In the genomic region with DNA sequence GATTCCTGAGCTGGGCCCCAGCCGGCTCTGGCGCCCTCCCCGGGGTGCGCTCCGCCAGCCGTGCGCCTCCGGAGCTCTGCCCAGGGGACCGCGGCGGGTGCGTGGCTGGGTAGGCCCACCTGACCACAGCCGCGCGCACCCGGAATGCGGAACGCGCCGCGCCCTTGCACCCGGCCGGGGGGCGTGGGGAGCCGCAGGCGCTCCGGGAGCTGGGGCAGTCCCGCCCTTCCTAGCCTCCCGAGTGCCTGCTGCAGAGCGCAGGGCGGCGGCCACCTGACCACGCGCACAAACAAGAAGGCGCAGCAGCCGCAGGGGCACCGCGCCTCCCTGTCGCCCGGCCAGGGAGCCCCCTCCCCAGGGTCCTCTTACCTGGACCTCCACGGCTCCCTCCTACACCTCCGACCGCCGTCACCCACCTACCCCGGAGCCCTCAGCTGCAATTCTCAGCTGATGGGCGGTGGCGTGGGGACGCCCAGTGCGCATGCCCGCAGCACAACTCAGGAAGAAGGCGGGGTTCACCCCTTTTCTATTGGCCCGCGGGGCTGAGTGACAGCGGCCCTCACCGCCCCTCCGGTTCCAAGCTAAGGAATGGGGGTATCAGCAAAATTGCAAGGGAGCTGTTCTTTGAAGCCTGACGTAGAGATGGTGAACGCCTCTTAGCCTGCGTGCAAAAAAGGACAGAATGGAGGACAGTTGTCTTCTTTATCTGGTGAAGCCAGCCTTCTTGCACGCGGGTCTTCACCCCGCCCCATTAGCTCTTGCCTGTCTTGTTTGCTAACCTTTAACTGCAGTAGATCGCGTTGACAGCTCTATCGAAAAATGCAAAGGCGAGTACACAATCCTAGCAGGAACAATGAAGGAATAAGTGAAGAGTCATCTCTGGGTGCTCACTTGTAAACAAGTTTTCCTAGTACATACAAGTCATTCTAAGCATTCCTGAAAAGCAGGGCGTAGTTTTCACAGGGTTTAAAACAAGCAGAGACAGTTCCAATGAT, we compare ENCODE assay signal across 1 cellular context.
TF ChIP-seq lines count a peak whose summit lies in the region.

A gene with protein sequence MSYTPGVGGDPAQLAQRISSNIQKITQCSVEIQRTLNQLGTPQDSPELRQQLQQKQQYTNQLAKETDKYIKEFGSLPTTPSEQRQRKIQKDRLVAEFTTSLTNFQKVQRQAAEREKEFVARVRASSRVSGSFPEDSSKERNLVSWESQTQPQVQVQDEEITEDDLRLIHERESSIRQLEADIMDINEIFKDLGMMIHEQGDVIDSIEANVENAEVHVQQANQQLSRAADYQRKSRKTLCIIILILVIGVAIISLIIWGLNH (minus strand): TSS at position 479 of the 995 bp plus-strand sequence. CDS start 9,586 bp downstream, outside the sequence.

TF ChIP-seq in HepG2, 621 proteins besides CTCF, POLR2A, EP300 and RAD21 (continued from another document and continues in another):
- TF ChIP-seq RFXAP (CRISPR knock-in tag; IDR thresholded peaks at IDR 0.05; ENCODE audit: borderline replicate concordance) = 0 out of 2 replicates have a peak, but pooled peaks have one; percentile 22
- peak; percentile 80; the same call in 1 of the 2 replicates for TF ChIP-seq ZBTB38 (CRISPR knock-in tag; IDR thresholded peaks at IDR 0.05)
- peak; percentile 39; the same call in 1 of the 2 replicates for TF ChIP-seq MIER2 (CRISPR knock-in tag; IDR thresholded peaks at IDR 0.05)
- TF ChIP-seq SMAD9 (CRISPR knock-in tag; IDR thresholded peaks at IDR 0.05) = no peak
- peak; percentile 97; the same call in 1 of the 2 replicates for TF ChIP-seq GLI4 (CRISPR knock-in tag; IDR thresholded peaks at IDR 0.05; ENCODE audit: borderline replicate concordance)
- peak; percentile 98 for TF ChIP-seq KDM5B (CRISPR knock-in tag; IDR thresholded peaks at IDR 0.05; ENCODE audit: borderline replicate concordance)
- peak; percentile 31 for TF ChIP-seq RARA (CRISPR knock-in tag; IDR thresholded peaks at IDR 0.05)
- no peak for TF ChIP-seq ZNF382 (CRISPR knock-in tag; IDR thresholded peaks at IDR 0.05; ENCODE audit: borderline replicate concordance)
- no peak for TF ChIP-seq U2AF2 (IDR thresholded peaks at IDR 0.05; ENCODE audit: low read depth, low read length)
- TF ChIP-seq, protein P1, sequence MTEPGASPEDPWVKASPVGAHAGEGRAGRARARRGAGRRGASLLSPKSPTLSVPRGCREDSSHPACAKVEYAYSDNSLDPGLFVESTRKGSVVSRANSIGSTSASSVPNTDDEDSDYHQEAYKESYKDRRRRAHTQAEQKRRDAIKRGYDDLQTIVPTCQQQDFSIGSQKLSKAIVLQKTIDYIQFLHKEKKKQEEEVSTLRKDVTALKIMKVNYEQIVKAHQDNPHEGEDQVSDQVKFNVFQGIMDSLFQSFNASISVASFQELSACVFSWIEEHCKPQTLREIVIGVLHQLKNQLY (CRISPR knock-in tag; IDR thresholded peaks at IDR 0.05) = 0 out of 2 replicates have a peak, but pooled peaks have one; percentile 43
- TF ChIP-seq KLF6 (CRISPR knock-in tag; IDR thresholded peaks at IDR 0.05) = peak; percentile 94
- peak; percentile 65; the same call in 1 of the 2 replicates for TF ChIP-seq ARNTL (CRISPR knock-in tag; IDR thresholded peaks at IDR 0.05)
- TF ChIP-seq NFIC (IDR thresholded peaks at IDR 0.05; ENCODE audit: low read length) = no peak
- TF ChIP-seq ZNF577 (CRISPR knock-in tag; IDR thresholded peaks at IDR 0.05; ENCODE audit: borderline replicate concordance, low read depth) = no peak; the same call in 1 of the 2 replicates
- TF ChIP-seq, protein P2, sequence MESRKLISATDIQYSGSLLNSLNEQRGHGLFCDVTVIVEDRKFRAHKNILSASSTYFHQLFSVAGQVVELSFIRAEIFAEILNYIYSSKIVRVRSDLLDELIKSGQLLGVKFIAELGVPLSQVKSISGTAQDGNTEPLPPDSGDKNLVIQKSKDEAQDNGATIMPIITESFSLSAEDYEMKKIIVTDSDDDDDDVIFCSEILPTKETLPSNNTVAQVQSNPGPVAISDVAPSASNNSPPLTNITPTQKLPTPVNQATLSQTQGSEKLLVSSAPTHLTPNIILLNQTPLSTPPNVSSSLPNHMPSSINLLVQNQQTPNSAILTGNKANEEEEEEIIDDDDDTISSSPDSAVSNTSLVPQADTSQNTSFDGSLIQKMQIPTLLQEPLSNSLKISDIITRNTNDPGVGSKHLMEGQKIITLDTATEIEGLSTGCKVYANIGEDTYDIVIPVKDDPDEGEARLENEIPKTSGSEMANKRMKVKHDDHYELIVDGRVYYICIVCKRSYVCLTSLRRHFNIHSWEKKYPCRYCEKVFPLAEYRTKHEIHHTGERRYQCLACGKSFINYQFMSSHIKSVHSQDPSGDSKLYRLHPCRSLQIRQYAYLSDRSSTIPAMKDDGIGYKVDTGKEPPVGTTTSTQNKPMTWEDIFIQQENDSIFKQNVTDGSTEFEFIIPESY (CRISPR knock-in tag; IDR thresholded peaks at IDR 0.05) = peak; percentile 14; the same call in 1 of the 2 replicates
- no peak for TF ChIP-seq TCF7 (IDR thresholded peaks at IDR 0.05; ENCODE audit: low read depth)
- TF ChIP-seq, protein P3, sequence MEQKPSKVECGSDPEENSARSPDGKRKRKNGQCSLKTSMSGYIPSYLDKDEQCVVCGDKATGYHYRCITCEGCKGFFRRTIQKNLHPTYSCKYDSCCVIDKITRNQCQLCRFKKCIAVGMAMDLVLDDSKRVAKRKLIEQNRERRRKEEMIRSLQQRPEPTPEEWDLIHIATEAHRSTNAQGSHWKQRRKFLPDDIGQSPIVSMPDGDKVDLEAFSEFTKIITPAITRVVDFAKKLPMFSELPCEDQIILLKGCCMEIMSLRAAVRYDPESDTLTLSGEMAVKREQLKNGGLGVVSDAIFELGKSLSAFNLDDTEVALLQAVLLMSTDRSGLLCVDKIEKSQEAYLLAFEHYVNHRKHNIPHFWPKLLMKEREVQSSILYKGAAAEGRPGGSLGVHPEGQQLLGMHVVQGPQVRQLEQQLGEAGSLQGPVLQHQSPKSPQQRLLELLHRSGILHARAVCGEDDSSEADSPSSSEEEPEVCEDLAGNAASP (CRISPR knock-in tag; IDR thresholded peaks at IDR 0.05; ENCODE audit: borderline replicate concordance) = peak; percentile 63; the same call in 1 of the 2 replicates
- TF ChIP-seq, protein P4, sequence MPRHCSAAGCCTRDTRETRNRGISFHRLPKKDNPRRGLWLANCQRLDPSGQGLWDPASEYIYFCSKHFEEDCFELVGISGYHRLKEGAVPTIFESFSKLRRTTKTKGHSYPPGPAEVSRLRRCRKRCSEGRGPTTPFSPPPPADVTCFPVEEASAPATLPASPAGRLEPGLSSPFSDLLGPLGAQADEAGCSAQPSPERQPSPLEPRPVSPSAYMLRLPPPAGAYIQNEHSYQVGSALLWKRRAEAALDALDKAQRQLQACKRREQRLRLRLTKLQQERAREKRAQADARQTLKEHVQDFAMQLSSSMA (CRISPR knock-in tag; IDR thresholded peaks at IDR 0.05) = peak; percentile 90
- TF ChIP-seq, protein P5, sequence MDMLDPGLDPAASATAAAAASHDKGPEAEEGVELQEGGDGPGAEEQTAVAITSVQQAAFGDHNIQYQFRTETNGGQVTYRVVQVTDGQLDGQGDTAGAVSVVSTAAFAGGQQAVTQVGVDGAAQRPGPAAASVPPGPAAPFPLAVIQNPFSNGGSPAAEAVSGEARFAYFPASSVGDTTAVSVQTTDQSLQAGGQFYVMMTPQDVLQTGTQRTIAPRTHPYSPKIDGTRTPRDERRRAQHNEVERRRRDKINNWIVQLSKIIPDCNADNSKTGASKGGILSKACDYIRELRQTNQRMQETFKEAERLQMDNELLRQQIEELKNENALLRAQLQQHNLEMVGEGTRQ (IDR thresholded peaks at IDR 0.05; ENCODE audit: low read depth, low read length) = no peak
- TF ChIP-seq, protein P5 (CRISPR knock-in tag; IDR thresholded peaks at IDR 0.05; ENCODE audit: borderline replicate concordance) = no peak
- peak; percentile 47; the same call in 1 of the 2 replicates for TF ChIP-seq CEBPG (CRISPR knock-in tag; IDR thresholded peaks at IDR 0.05)
- peak; percentile 85; the same call in 1 of the 2 replicates for TF ChIP-seq SNAI1 (CRISPR knock-in tag; IDR thresholded peaks at IDR 0.05; ENCODE audit: borderline replicate concordance)
- TF ChIP-seq ATF7 (IDR thresholded peaks at IDR 0.05) = no peak
- no peak for TF ChIP-seq ATF7 (CRISPR knock-in tag; IDR thresholded peaks at IDR 0.05)
- peak; percentile 19 for TF ChIP-seq SP140L (CRISPR knock-in tag; IDR thresholded peaks at IDR 0.05; ENCODE audit: borderline replicate concordance)
- 0 out of 2 replicates have a peak, but pooled peaks have one; percentile 38 for TF ChIP-seq KDM5A (IDR thresholded peaks at IDR 0.05; ENCODE audit: borderline replicate concordance, low read length)
- TF ChIP-seq ZSCAN20 (CRISPR knock-in tag; IDR thresholded peaks at IDR 0.05; ENCODE audit: borderline replicate concordance) = peak; percentile 90
- TF ChIP-seq, protein P6, sequence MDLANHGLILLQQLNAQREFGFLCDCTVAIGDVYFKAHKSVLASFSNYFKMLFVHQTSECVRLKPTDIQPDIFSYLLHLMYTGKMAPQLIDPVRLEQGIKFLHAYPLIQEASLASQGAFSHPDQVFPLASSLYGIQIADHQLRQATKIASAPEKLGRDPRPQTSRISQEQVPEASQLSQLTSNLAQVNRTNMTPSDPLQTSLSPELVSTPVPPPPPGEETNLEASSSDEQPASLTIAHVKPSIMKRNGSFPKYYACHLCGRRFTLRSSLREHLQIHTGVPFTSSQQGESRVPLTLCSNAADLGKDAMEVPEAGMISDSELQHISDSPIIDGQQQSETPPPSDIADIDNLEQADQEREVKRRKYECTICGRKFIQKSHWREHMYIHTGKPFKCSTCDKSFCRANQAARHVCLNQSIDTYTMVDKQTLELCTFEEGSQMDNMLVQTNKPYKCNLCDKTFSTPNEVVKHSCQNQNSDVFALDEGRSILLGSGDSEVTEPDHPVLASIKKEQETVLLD (CRISPR knock-in tag; IDR thresholded peaks at IDR 0.05; ENCODE audit: low read depth) = no peak
- TF ChIP-seq NR2F1 (CRISPR knock-in tag; IDR thresholded peaks at IDR 0.05) = no peak
- no peak for TF ChIP-seq KDM6A (CRISPR knock-in tag; IDR thresholded peaks at IDR 0.05; ENCODE audit: low read depth)
- no peak for TF ChIP-seq NFIB (CRISPR knock-in tag; IDR thresholded peaks at IDR 0.05; ENCODE audit: borderline replicate concordance)
- TF ChIP-seq, protein P7, sequence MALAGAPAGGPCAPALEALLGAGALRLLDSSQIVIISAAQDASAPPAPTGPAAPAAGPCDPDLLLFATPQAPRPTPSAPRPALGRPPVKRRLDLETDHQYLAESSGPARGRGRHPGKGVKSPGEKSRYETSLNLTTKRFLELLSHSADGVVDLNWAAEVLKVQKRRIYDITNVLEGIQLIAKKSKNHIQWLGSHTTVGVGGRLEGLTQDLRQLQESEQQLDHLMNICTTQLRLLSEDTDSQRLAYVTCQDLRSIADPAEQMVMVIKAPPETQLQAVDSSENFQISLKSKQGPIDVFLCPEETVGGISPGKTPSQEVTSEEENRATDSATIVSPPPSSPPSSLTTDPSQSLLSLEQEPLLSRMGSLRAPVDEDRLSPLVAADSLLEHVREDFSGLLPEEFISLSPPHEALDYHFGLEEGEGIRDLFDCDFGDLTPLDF (CRISPR knock-in tag; IDR thresholded peaks at IDR 0.05) = peak; percentile 47; the same call in 1 of the 2 replicates
- TF ChIP-seq KLF12 (CRISPR knock-in tag; IDR thresholded peaks at IDR 0.05; ENCODE audit: borderline replicate concordance) = peak; percentile 96
- no peak for TF ChIP-seq ZNF326 (CRISPR knock-in tag; IDR thresholded peaks at IDR 0.05; ENCODE audit: borderline replicate concordance)
- 0 out of 2 replicates have a peak, but pooled peaks have one; percentile 41 for TF ChIP-seq ZNF546 (CRISPR knock-in tag; conservative IDR thresholded peaks at IDR 0.05)
- peak; percentile 94 for TF ChIP-seq ZFY (CRISPR knock-in tag; IDR thresholded peaks at IDR 0.05)
- no peak for TF ChIP-seq ZFP36L1 (CRISPR knock-in tag; IDR thresholded peaks at IDR 0.05)
- TF ChIP-seq, protein P8, sequence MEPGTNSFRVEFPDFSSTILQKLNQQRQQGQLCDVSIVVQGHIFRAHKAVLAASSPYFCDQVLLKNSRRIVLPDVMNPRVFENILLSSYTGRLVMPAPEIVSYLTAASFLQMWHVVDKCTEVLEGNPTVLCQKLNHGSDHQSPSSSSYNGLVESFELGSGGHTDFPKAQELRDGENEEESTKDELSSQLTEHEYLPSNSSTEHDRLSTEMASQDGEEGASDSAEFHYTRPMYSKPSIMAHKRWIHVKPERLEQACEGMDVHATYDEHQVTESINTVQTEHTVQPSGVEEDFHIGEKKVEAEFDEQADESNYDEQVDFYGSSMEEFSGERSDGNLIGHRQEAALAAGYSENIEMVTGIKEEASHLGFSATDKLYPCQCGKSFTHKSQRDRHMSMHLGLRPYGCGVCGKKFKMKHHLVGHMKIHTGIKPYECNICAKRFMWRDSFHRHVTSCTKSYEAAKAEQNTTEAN (CRISPR knock-in tag; conservative IDR thresholded peaks at IDR 0.05) = peak; percentile 61; the same call in 1 of the 2 replicates
- no peak for TF ChIP-seq FOXA1 (IDR thresholded peaks at IDR 0.05)
- no peak; the same call in 1 of the 2 replicates for TF ChIP-seq FOXA1 (CRISPR knock-in tag; IDR thresholded peaks at IDR 0.05)
- TF ChIP-seq TOPORS (CRISPR knock-in tag; IDR thresholded peaks at IDR 0.05) = peak; percentile 96
- peak; percentile 58; the same call in 1 of the 2 replicates for TF ChIP-seq EEA1 (CRISPR knock-in tag; IDR thresholded peaks at IDR 0.05; ENCODE audit: borderline replicate concordance)
- no peak for TF ChIP-seq ZNF10 (CRISPR knock-in tag; IDR thresholded peaks at IDR 0.05; ENCODE audit: borderline replicate concordance, low read depth)
- TF ChIP-seq, protein P9, sequence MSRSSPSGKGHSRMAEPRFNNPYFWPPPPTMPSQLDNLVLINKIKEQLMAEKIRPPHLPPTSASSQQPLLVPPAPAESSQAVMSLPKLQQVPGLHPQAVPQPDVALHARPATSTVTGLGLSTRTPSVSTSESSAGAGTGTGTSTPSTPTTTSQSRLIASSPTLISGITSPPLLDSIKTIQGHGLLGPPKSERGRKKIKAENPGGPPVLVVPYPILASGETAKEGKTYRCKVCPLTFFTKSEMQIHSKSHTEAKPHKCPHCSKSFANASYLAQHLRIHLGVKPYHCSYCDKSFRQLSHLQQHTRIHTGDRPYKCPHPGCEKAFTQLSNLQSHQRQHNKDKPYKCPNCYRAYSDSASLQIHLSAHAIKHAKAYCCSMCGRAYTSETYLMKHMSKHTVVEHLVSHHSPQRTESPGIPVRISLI (CRISPR knock-in tag; IDR thresholded peaks at IDR 0.05; ENCODE audit: borderline replicate concordance) = no peak
- no peak for TF ChIP-seq ZNF24 (IDR thresholded peaks at IDR 0.05)
- TF ChIP-seq ZNF567 (CRISPR knock-in tag; IDR thresholded peaks at IDR 0.05; ENCODE audit: borderline replicate concordance) = no peak
- no peak for TF ChIP-seq FOXO1 (CRISPR knock-in tag; IDR thresholded peaks at IDR 0.05)
- TF ChIP-seq ZNF350 (CRISPR knock-in tag; IDR thresholded peaks at IDR 0.05; ENCODE audit: borderline replicate concordance, low read depth) = peak; percentile 74; the same call in 1 of the 2 replicates
- TF ChIP-seq, protein P10, sequence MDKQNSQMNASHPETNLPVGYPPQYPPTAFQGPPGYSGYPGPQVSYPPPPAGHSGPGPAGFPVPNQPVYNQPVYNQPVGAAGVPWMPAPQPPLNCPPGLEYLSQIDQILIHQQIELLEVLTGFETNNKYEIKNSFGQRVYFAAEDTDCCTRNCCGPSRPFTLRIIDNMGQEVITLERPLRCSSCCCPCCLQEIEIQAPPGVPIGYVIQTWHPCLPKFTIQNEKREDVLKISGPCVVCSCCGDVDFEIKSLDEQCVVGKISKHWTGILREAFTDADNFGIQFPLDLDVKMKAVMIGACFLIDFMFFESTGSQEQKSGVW (CRISPR knock-in tag; IDR thresholded peaks at IDR 0.05; ENCODE audit: borderline replicate concordance) = no peak
